ENCODE assay signal across 5 cellular contexts in the genomic region with DNA sequence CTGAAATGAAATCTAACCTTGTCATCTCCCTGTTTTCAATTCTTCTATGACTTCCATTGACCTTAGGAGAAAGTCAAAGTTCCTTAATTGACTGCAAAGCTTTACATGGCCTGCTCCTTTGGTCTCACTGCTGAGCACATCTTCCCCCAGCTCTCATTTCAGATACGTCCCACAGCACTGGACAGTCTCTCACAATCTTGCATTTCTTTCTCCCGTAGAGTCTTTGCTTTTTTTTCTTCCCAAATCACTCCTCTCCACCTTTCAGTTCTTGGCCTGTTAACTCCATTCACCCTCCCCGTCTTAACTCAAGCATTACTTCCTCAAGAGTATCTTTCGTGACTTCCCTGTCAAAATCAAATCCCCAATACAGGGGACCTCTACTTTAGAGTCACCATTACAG.
"Had no signal": no experiment of that assay in that cellular context is flagged by ENCODE, and none has a peak within 500 bp of the region (broad histone marks: within the 10 kb centered on the region; RNA-seq: fewer than 3 reads in every experiment).

No MANE protein-coding gene starts in this region.

- DNase-seq: H9, HCEC 1CT, IMR-90 had no signal

- H3K4me1 Mint-ChIP-seq: GM23338, H9 had no signal

- H3K9me3 Mint-ChIP-seq: GM23338 had no signal

- H3K27ac Mint-ChIP-seq: GM23338, H9 had no signal

- H3K4me3 Mint-ChIP-seq: GM23338, H9 had no signal

- ATAC-seq: GM23338, K562 had no signal
